In genomic region chr18:36187826-36188721, GRCh38 we compare ENCODE assay signal across 8 cellular contexts. TPM values are rescaled to one million over a fixed set of nuclear protein-coding genes. Genes with fewer than 3 reads are reported as not detected.
DNase-seq lines count a peak whose midpoint lies in the region; ATAC-seq and TF ChIP-seq lines count a peak whose summit lies in the region.

No MANE protein-coding gene starts in this region.

- peak; percentile 69 to 79 (median 74) for ATAC-seq in right lobe of liver
- peak; percentile 3 for ATAC-seq in upper lobe of right lung
- no peak for ATAC-seq in HG03097 (IDR thresholded peaks at IDR 0.05; ENCODE audit: low FRiP score, unreplicated experiment)

- no peaks in the 10 kb centered on the region for H4K20me1 ChIP-seq in DOHH2 (ENCODE audit: control insufficient read depth, insufficient read depth, low read depth, low read length)

- H3K9me3 ChIP-seq in DOHH2 (ENCODE audit: control insufficient read depth, insufficient read depth, low read length) (no peaks in the 10 kb centered on the region), breast epithelium (no peaks in the 10 kb centered on the region), right lobe of liver (no peaks in the 10 kb centered on the region), upper lobe of right lung (no peaks in the 10 kb centered on the region)

- H3K4me1 ChIP-seq in DOHH2 (ENCODE audit: control insufficient read depth, low read length) = peaks cover 10% of the 10 kb centered on the region
- H3K4me1 ChIP-seq in breast epithelium = no peaks in the 10 kb centered on the region
- peaks cover 0 to 13% (median 4%) of the 10 kb centered on the region in 4 donors for H3K4me1 ChIP-seq in right lobe of liver
- peaks cover 7% of the 10 kb centered on the region for H3K4me1 ChIP-seq in upper lobe of right lung

- DNase-seq in HK-2 (ENCODE audit: unreplicated experiment) (peak; percentile 61), breast epithelium (ENCODE audit: low spot score in 2 of 2) (no peak), right lobe of liver (peak; percentile 82 to 85 (median 83)), upper lobe of right lung (peak; percentile 70), posterior vena cava (ENCODE audit: low spot score) (no peak), NCI-H1092 (lab: John Stamatoyannopoulos, UW) (no peak)

- 19% methylated on average over 15 of the region's 43 CpGs for WGBS in right lobe of liver (ENCODE audit: insufficient coverage, low coverage, low lambda C conversion rate, missing lambda C conversion rate)

- H3K79me2 ChIP-seq in DOHH2 (ENCODE audit: control insufficient read depth, low read length) = no peaks in the 10 kb centered on the region

- H3K27me3 ChIP-seq in DOHH2 (ENCODE audit: control insufficient read depth, low read length) (peaks cover 28% of the 10 kb centered on the region), breast epithelium (no peaks in the 10 kb centered on the region), right lobe of liver (no peaks in the 10 kb centered on the region), upper lobe of right lung (no peaks in the 10 kb centered on the region)

- H3K4me2 ChIP-seq in DOHH2 (ENCODE audit: low read length) = peak overlapping the region; percentile 69; the same call in 1 of the 2 replicates

- H3K27ac ChIP-seq in DOHH2 (ENCODE audit: low read depth, low read length) = no peak overlapping the region
- peak overlapping the region; percentile 40 to 68 for H3K27ac ChIP-seq in breast epithelium
- peak overlapping the region; percentile 85 to 96 (median 96) for H3K27ac ChIP-seq in right lobe of liver
- H3K27ac ChIP-seq in upper lobe of right lung = peak overlapping the region; percentile 20

- TF ChIP-seq CTCF in DOHH2 (IDR thresholded peaks at IDR 0.05; ENCODE audit: low read depth, low read length, poor library complexity, severe bottlenecking) (no peak), breast epithelium (IDR thresholded peaks at IDR 0.05) (no peak), right lobe of liver (IDR thresholded peaks at IDR 0.05) (no peak), upper lobe of right lung (IDR thresholded peaks at IDR 0.05) (no peak)

- TF ChIP-seq POLR2A in breast epithelium (IDR thresholded peaks at IDR 0.05) (no peak), right lobe of liver (IDR thresholded peaks at IDR 0.05) (peak; percentile 58)

- intact Hi-C loops in breast epithelium (cut with DNase I; ENCODE audit: low total_unique reads) (no loop called here), right lobe of liver (cut with DNase I) (no loop called here), upper lobe of right lung (cut with DNase I) (no loop called here), posterior vena cava (cut with DNase I) (loop anchor here (5.0 to 10.0 kb wide), 2 partner anchors 97 to 321 kb away; no protein-coding TSS in a partner anchor)

- no peaks in the 10 kb centered on the region for H3K9me2 ChIP-seq in DOHH2 (replicated peaks; ENCODE audit: control insufficient read depth, low read length)

- H3F3A ChIP-seq in DOHH2 (ENCODE audit: control insufficient read depth, insufficient read depth) = no peaks in the 10 kb centered on the region

- no peaks in the 10 kb centered on the region for H3K36me3 ChIP-seq in DOHH2 (ENCODE audit: control insufficient read depth, low read length)
- no peaks in the 10 kb centered on the region for H3K36me3 ChIP-seq in breast epithelium
- no peaks in the 10 kb centered on the region for H3K36me3 ChIP-seq in right lobe of liver
- H3K36me3 ChIP-seq in upper lobe of right lung = no peaks in the 10 kb centered on the region

- H3K4me3 ChIP-seq in DOHH2 (ENCODE audit: low read length) (peak overlapping the region; percentile 53; the same call in 1 of the 2 replicates), breast epithelium (peak overlapping the region; percentile 52 to 97 (median 73)), right lobe of liver (peak overlapping the region; percentile 72 to 88 (median 74)), upper lobe of right lung (peak overlapping the region; percentile 67)

RNA-seq across cellular contexts. Expression of gene MOCOS, which starts 0.8 kb away (rescaled TPM):
- total RNA-seq in breast epithelium (1 to 10 TPM; 5.2 to 9.7 (median 9.1) TPM), right lobe of liver (10 to 100 TPM; 12.2 to 35.2 (median 25.2) TPM), upper lobe of right lung (5.0 TPM), posterior vena cava (1 to 10 TPM; 1.2 to 1.3 TPM)

RNA-seq across cellular contexts. Expression of gene ELP2, which starts 58.4 kb away (rescaled TPM):
- total RNA-seq in breast epithelium = 100 to 1,000 TPM in 2 of 3 donors, 10 to 100 TPM in 1; 66.9 to 165 (median 139) TPM
- 10 to 100 TPM; 26.9 to 58.7 (median 50.3) TPM for total RNA-seq in right lobe of liver
- 69.0 TPM for total RNA-seq in upper lobe of right lung
- 10 to 100 TPM; 58.2 to 65.6 TPM for total RNA-seq in posterior vena cava

RNA-seq across cellular contexts. Expression of gene SLC39A6, which starts 58.9 kb away (rescaled TPM):
- 100 to 1,000 TPM in 2 of 3 donors, 10 to 100 TPM in 1; 44.8 to 502 (median 235) TPM for total RNA-seq in breast epithelium
- total RNA-seq in right lobe of liver = 10 to 100 TPM in 2 of 6 experiments, 1 to 10 TPM in 4; 6.5 to 13.2 (median 8.7) TPM
- 24.3 TPM for total RNA-seq in upper lobe of right lung
- total RNA-seq in posterior vena cava = 10 to 100 TPM; 25.7 to 27.9 TPM

Comparison
In these comparisons a context has a peak if more than half of its experiments do, and no peak if none do; other contexts are left out.
1. DNase-seq: peak in HK-2 (single experiment), right lobe of liver (3 of 3) and upper lobe of right lung (single experiment); none in breast epithelium (0 of 2), posterior vena cava (single experiment) and NCI-H1092 (single experiment).
2. intact Hi-C loops: an anchor here in posterior vena cava (5.0 to 10.0 kb wide); none called in breast epithelium, right lobe of liver and upper lobe of right lung.
3. Peak in every context shown above with its lines, with median percentiles within 50 percentile points of each other: H3K4me3 ChIP-seq.